In genomic region chr6:161918154-161918553, GRCh38 we compare ENCODE assay signal across 23 cellular contexts.
DNase-seq lines count a peak whose midpoint lies in the region; ATAC-seq, FAIRE-seq and TF ChIP-seq lines count a peak whose summit lies in the region.
"Had no signal": no experiment of that assay in that cellular context is flagged by ENCODE, and none has a peak within 500 bp of the region (broad histone marks: within the 10 kb centered on the region; RNA-seq: fewer than 3 reads in every experiment).

No MANE protein-coding gene starts in this region.

- H3K27ac ChIP-seq in astrocyte (ENCODE audit: low read depth, low read length), result peak overlapping the region; percentile 48
- no peak overlapping the region for H3K27ac ChIP-seq in body of pancreas
- H3K27ac ChIP-seq: KMS-11, left lung, tibial nerve had no signal

- H3K4me1 ChIP-seq in astrocyte (ENCODE audit: insufficient read depth, low read length) (peaks cover 28% of the 10 kb centered on the region), body of pancreas (peaks cover 12% of the 10 kb centered on the region)
- H3K4me1 ChIP-seq: left lung had no signal

- no peak for FAIRE-seq in astrocyte (lab: Jason Lieb, UNC)

- DNase-seq in HCEC 1CT, result peak; percentile 1
- peak; percentile 89 for DNase-seq in NCI-H1105 treated with DMSO at 0.1 percent for 48 hours (lab: John Stamatoyannopoulos, UW)
- peak; percentile 73 for DNase-seq in astrocyte (ENCODE audit: low read depth)
- DNase-seq in renal cortical epithelial cell (ENCODE audit: low read depth), result peak; percentile 13
- no peak for DNase-seq in body of pancreas
- DNase-seq in NCI-H524 (lab: John Stamatoyannopoulos, UW), result no peak
- DNase-seq: activated CD4-positive, alpha-beta T cell treated with anti-CD3 and anti-CD28 coated beads, Interleukin-2, amount 10 ng/mL, durations not matched to agents 7 days and 5 days; activated CD8-positive, alpha-beta memory T cell treated with anti-CD3 and anti-CD28 coated beads, Interleukin-2, amount 50 U/mL, for 48 hours; activated effector memory CD4-positive, alpha-beta T cell treated with anti-CD3 and anti-CD28 coated beads, Interleukin-2, amount 50 U/mL, for 16 hours; BE2C; effector CD8-positive, alpha-beta T cell; H7; head of caudate nucleus; left lung; midbrain; nephron progenitor cell; posterior cingulate gyrus; stimulated activated CD4-positive, alpha-beta T cell treated with anti-CD3 and anti-CD28 coated beads, Interleukin-1b, Interleukin-23, amount 100 ng/mL, for 48 hours; stimulated activated naive CD8-positive, alpha-beta T cell treated with anti-CD3 and anti-CD28 coated beads, Interleukin-15, Interleukin-2, amounts not matched to agents 100 U/mL and 50 U/mL, for 24 hours had no signal

- H3K4me3 Mint-ChIP-seq in astrocyte (ENCODE audit: unreplicated experiment), result no peak overlapping the region
- H3K4me3 Mint-ChIP-seq: activated CD4-positive, alpha-beta T cell treated with anti-CD3 and anti-CD28 coated beads, Interleukin-2, amount 10 ng/mL, durations not matched to agents 7 days and 5 days; central memory CD8-positive, alpha-beta T cell; nephron progenitor cell had no signal

- H3K9me3 ChIP-seq in astrocyte (ENCODE audit: insufficient read depth, low read depth, low read length), result no peaks in the 10 kb centered on the region
- H3K9me3 ChIP-seq in body of pancreas, result no peaks in the 10 kb centered on the region
- H3K9me3 ChIP-seq: BE2C, left lung, tibial nerve had no signal

- no peaks in the 10 kb centered on the region for H4K20me1 ChIP-seq in astrocyte (ENCODE audit: insufficient read depth, low read length)

- H3K4me3 ChIP-seq in astrocyte (ENCODE audit: insufficient read depth, low read depth, low read length) (peak overlapping the region; percentile 53), body of pancreas (no peak overlapping the region)
- H3K4me3 ChIP-seq: left lung, tibial nerve had no signal

- H3K9ac ChIP-seq in astrocyte (ENCODE audit: low read length), result peak overlapping the region; percentile 69
- H3K9ac ChIP-seq: KMS-11 had no signal

- ATAC-seq in HG02970 (IDR thresholded peaks at IDR 0.05; ENCODE audit: low FRiP score, unreplicated experiment) (no peak), body of pancreas (no peak)
- ATAC-seq: left lung; stimulated activated naive CD8-positive, alpha-beta T cell treated with anti-CD3 and anti-CD28 coated beads, Interleukin-15, Interleukin-2, amounts not matched to agents 100 U/mL and 50 U/mL, for 24 hours had no signal

- H3K36me3 Mint-ChIP-seq in astrocyte (ENCODE audit: low read depth, unreplicated experiment), result no peaks in the 10 kb centered on the region

- no peak overlapping the region for H2AFZ ChIP-seq in astrocyte (ENCODE audit: low read depth, low read length)

- no peak for TF ChIP-seq POLR2A in body of pancreas (IDR thresholded peaks at IDR 0.05)

- peaks cover 13% of the 10 kb centered on the region for H3K4me1 Mint-ChIP-seq in astrocyte (ENCODE audit: low read depth, unreplicated experiment)
- H3K4me1 Mint-ChIP-seq: activated CD4-positive, alpha-beta T cell treated with anti-CD3 and anti-CD28 coated beads, Interleukin-2, amount 10 ng/mL, durations not matched to agents 7 days and 5 days; central memory CD8-positive, alpha-beta T cell had no signal

- no peaks in the 10 kb centered on the region for H3K79me2 ChIP-seq in astrocyte (ENCODE audit: insufficient read depth, low read length)

- H3K27me3 ChIP-seq in astrocyte (ENCODE audit: insufficient read depth, low read length) (no peaks in the 10 kb centered on the region), body of pancreas (no peaks in the 10 kb centered on the region)
- H3K27me3 ChIP-seq: BE2C, left lung, tibial nerve had no signal

- H3K9me3 Mint-ChIP-seq in astrocyte (ENCODE audit: unreplicated experiment), result no peaks in the 10 kb centered on the region
- H3K9me3 Mint-ChIP-seq: central memory CD8-positive, alpha-beta T cell; nephron progenitor cell had no signal

- TF ChIP-seq CTCF in astrocyte (IDR thresholded peaks at IDR 0.05; ENCODE audit: insufficient read depth, low read depth, low read length) (no peak), body of pancreas (IDR thresholded peaks at IDR 0.05) (no peak)

- intact Hi-C loops in body of pancreas (cut with DNase I), result no loop called here

- 84 to 89% methylated on average over 6 of the region's 6 CpGs for WGBS in body of pancreas, 2 donors

- H3K4me2 ChIP-seq in astrocyte (ENCODE audit: low read length), result peak overlapping the region; percentile 84
- H3K4me2 ChIP-seq: KMS-11 had no signal

- H3K27me3 Mint-ChIP-seq in astrocyte (ENCODE audit: low read depth, unreplicated experiment), result no peaks in the 10 kb centered on the region
- H3K27me3 Mint-ChIP-seq: activated CD4-positive, alpha-beta T cell treated with anti-CD3 and anti-CD28 coated beads, Interleukin-2, amount 10 ng/mL, durations not matched to agents 7 days and 5 days; central memory CD8-positive, alpha-beta T cell had no signal

- H3K27ac Mint-ChIP-seq in astrocyte (ENCODE audit: unreplicated experiment), result no peak overlapping the region
- H3K27ac Mint-ChIP-seq: activated CD4-positive, alpha-beta T cell treated with anti-CD3 and anti-CD28 coated beads, Interleukin-2, amount 10 ng/mL, durations not matched to agents 7 days and 5 days; nephron progenitor cell had no signal

- no peaks in the 10 kb centered on the region for H3K36me3 ChIP-seq in astrocyte (ENCODE audit: insufficient read depth, low read length)
- no peaks in the 10 kb centered on the region for H3K36me3 ChIP-seq in body of pancreas (replicated peaks in 1 of 2; ENCODE audit: insufficient read depth in 1 of 2, low read depth in 2 of 2)
- H3K36me3 ChIP-seq: BE2C, left lung, tibial nerve had no signal

Comparison
In these comparisons a context has a peak if more than half of its experiments do, and no peak if none do; other contexts are left out.
1. DNase-seq: peak in HCEC 1CT (single experiment), NCI-H1105 treated with DMSO at 0.1 percent for 48 hours (single experiment), astrocyte (single experiment) and renal cortical epithelial cell (single experiment); none in body of pancreas (0 of 4) and NCI-H524 (0 of 2).